In genomic region chr2:176140520-176141317, GRCh38 we compare ENCODE assay signal across 9 cellular contexts. TPM values are rescaled to one million over a fixed set of nuclear protein-coding genes. Genes with fewer than 3 reads are reported as not detected.
DNase-seq lines count a peak whose midpoint lies in the region; ATAC-seq and TF ChIP-seq lines count a peak whose summit lies in the region.
"Had no signal": no experiment of that assay in that cellular context is flagged by ENCODE, and none has a peak within 500 bp of the region (broad histone marks: within the 10 kb centered on the region; RNA-seq: fewer than 3 reads in every experiment).

No MANE protein-coding gene starts in this region.

- DNase-seq in AML-193 (lab: John Stamatoyannopoulos, UW): peak; percentile 43 to 44
- peak; percentile 89 to 94 for DNase-seq in NCI-H526 (lab: John Stamatoyannopoulos, UW)
- DNase-seq in activated CD8-positive, alpha-beta memory T cell treated with anti-CD3 and anti-CD28 coated beads for 24 hours: peak; percentile 89
- DNase-seq in epithelial cell of proximal tubule (ENCODE audit: low read depth): no peak
- DNase-seq in mucosa of gallbladder (ENCODE audit: low spot score): peak; percentile 21
- peak; percentile 28 to 54 for DNase-seq in stimulated activated CD8-positive, alpha-beta memory T cell treated with anti-CD3 and anti-CD28 coated beads, Interleukin-7, amount 100 ng/mL, for 4 hours (ENCODE audit: low read depth in 2 of 2)

- H3K4me3 ChIP-seq in epithelial cell of proximal tubule (ENCODE audit: low read depth, low read length): peak overlapping the region; percentile 94

- peak; percentile 84 for ATAC-seq in GM18861 (IDR thresholded peaks at IDR 0.05; ENCODE audit: unreplicated experiment)
- ATAC-seq in HG03064 (IDR thresholded peaks at IDR 0.05; ENCODE audit: low read depth, unreplicated experiment): peak; percentile 93

- peak; percentile 70 for TF ChIP-seq CTCF in epithelial cell of proximal tubule (conservative IDR thresholded peaks at IDR 0.05; ENCODE audit: low read depth, low read length)

RNA-seq across cellular contexts. Expression of gene HOXD4, which starts 10.6 kb away (rescaled TPM):
- total RNA-seq in epithelial cell of proximal tubule: 26.0 and 28.0 TPM in 2 replicates
- 1.0 TPM for total RNA-seq in mucosa of gallbladder
- total RNA-seq: activated CD8-positive, alpha-beta memory T cell treated with anti-CD3 and anti-CD28 coated beads for 36 hours had no signal

RNA-seq across cellular contexts. Expression of gene HOXD8, which starts 11.2 kb away (rescaled TPM):
- total RNA-seq in epithelial cell of proximal tubule: 18.0 and 26.5 TPM in 2 replicates
- 1.7 TPM for total RNA-seq in mucosa of gallbladder
- total RNA-seq: activated CD8-positive, alpha-beta memory T cell treated with anti-CD3 and anti-CD28 coated beads for 36 hours had no signal

RNA-seq across cellular contexts. Expression of gene HOXD3, which starts 16.4 kb away (rescaled TPM):
- total RNA-seq in epithelial cell of proximal tubule: 8.2 and 9.4 TPM in 2 replicates
- 3.2 TPM for total RNA-seq in mucosa of gallbladder
- total RNA-seq: activated CD8-positive, alpha-beta memory T cell treated with anti-CD3 and anti-CD28 coated beads for 36 hours had no signal

RNA-seq across cellular contexts. Expression of gene HOXD9, which starts 18.2 kb away (rescaled TPM):
- total RNA-seq in epithelial cell of proximal tubule (9.8 and 11.5 TPM in 2 replicates), mucosa of gallbladder (0.66 TPM)
- total RNA-seq: activated CD8-positive, alpha-beta memory T cell treated with anti-CD3 and anti-CD28 coated beads for 36 hours had no signal

RNA-seq across cellular contexts. Expression of gene HOXD10, which starts 24.1 kb away (rescaled TPM):
- total RNA-seq in epithelial cell of proximal tubule: 14.3 and 18.8 TPM in 2 replicates
- not detected for total RNA-seq in mucosa of gallbladder
- total RNA-seq: activated CD8-positive, alpha-beta memory T cell treated with anti-CD3 and anti-CD28 coated beads for 36 hours had no signal

Comparison
In these comparisons a context has a peak if more than half of its experiments do, and no peak if none do; other contexts are left out.
1. RNA of gene HOXD4, which starts 10.6 kb away (total RNA-seq): 26.0 to 28.0 TPM in epithelial cell of proximal tubule; 1.0 TPM in mucosa of gallbladder (single experiment); every median in the first group is over 10 times any median in the second.